2 cellular contexts compared by ENCODE assay signal in the genomic region with DNA sequence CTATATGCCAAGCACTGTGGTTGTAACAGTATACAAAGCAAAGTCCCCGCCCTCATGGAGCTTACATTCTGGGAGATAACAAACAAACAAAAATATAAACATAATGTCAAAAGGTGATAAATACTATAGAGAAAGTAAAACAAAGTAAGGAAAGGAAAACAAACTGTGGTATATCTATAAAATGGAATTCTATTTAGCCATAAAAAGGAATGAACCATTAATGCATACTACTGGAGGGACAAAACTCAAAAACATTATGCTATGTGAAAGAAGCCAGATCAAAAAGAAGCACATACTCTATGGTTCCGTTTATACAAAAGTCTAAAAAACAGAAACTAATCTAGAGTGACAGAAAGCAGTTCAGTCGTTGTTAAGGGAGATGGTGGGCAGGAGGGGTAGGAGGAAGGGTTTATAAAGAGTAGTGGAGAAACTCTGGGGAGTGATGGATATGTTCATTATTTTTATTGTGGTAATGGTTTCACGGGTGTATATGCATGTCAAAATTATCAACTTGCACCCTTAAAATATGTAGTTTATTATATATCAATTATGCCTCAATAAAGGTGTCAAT.
TF ChIP-seq lines count a peak whose summit lies in the region.

No MANE protein-coding gene starts in this region.

TF ChIP-seq in SK-N-SH, 30 proteins besides CTCF, POLR2A, EP300 and RAD21 (continued from another document):
- TF ChIP-seq, protein P1, sequence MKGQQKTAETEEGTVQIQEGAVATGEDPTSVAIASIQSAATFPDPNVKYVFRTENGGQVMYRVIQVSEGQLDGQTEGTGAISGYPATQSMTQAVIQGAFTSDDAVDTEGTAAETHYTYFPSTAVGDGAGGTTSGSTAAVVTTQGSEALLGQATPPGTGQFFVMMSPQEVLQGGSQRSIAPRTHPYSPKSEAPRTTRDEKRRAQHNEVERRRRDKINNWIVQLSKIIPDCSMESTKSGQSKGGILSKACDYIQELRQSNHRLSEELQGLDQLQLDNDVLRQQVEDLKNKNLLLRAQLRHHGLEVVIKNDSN (IDR thresholded peaks at IDR 0.05; ENCODE audit: borderline replicate concordance, low read depth), result no peak
- TF ChIP-seq, protein P2, sequence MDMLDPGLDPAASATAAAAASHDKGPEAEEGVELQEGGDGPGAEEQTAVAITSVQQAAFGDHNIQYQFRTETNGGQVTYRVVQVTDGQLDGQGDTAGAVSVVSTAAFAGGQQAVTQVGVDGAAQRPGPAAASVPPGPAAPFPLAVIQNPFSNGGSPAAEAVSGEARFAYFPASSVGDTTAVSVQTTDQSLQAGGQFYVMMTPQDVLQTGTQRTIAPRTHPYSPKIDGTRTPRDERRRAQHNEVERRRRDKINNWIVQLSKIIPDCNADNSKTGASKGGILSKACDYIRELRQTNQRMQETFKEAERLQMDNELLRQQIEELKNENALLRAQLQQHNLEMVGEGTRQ (IDR thresholded peaks at IDR 0.05; ENCODE audit: borderline replicate concordance, low read depth, low read length), result no peak
- TF ChIP-seq MXI1 (IDR thresholded peaks at IDR 0.05; ENCODE audit: low read depth, low read length), result no peak
- TF ChIP-seq, protein P3, sequence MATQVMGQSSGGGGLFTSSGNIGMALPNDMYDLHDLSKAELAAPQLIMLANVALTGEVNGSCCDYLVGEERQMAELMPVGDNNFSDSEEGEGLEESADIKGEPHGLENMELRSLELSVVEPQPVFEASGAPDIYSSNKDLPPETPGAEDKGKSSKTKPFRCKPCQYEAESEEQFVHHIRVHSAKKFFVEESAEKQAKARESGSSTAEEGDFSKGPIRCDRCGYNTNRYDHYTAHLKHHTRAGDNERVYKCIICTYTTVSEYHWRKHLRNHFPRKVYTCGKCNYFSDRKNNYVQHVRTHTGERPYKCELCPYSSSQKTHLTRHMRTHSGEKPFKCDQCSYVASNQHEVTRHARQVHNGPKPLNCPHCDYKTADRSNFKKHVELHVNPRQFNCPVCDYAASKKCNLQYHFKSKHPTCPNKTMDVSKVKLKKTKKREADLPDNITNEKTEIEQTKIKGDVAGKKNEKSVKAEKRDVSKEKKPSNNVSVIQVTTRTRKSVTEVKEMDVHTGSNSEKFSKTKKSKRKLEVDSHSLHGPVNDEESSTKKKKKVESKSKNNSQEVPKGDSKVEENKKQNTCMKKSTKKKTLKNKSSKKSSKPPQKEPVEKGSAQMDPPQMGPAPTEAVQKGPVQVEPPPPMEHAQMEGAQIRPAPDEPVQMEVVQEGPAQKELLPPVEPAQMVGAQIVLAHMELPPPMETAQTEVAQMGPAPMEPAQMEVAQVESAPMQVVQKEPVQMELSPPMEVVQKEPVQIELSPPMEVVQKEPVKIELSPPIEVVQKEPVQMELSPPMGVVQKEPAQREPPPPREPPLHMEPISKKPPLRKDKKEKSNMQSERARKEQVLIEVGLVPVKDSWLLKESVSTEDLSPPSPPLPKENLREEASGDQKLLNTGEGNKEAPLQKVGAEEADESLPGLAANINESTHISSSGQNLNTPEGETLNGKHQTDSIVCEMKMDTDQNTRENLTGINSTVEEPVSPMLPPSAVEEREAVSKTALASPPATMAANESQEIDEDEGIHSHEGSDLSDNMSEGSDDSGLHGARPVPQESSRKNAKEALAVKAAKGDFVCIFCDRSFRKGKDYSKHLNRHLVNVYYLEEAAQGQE (IDR thresholded peaks at IDR 0.05; ENCODE audit: low read depth, low read length), result no peak
- TF ChIP-seq TAF1 (IDR thresholded peaks at IDR 0.05; ENCODE audit: borderline replicate concordance, low read depth, low read length), result no peak
- TF ChIP-seq RXRA (IDR thresholded peaks at IDR 0.05; ENCODE audit: borderline replicate concordance, low read depth), result no peak
- no peak for TF ChIP-seq MEF2A (IDR thresholded peaks at IDR 0.05; ENCODE audit: borderline replicate concordance, low read depth)
- TF ChIP-seq GABPA (IDR thresholded peaks at IDR 0.05; ENCODE audit: low read depth), result no peak

TF ChIP-seq in HEK293, 187 proteins besides CTCF, POLR2A, EP300 and RAD21:
- TF ChIP-seq, protein P4, sequence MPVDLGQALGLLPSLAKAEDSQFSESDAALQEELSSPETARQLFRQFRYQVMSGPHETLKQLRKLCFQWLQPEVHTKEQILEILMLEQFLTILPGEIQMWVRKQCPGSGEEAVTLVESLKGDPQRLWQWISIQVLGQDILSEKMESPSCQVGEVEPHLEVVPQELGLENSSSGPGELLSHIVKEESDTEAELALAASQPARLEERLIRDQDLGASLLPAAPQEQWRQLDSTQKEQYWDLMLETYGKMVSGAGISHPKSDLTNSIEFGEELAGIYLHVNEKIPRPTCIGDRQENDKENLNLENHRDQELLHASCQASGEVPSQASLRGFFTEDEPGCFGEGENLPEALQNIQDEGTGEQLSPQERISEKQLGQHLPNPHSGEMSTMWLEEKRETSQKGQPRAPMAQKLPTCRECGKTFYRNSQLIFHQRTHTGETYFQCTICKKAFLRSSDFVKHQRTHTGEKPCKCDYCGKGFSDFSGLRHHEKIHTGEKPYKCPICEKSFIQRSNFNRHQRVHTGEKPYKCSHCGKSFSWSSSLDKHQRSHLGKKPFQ (tag by site-specific recombination; IDR thresholded peaks at IDR 0.05), result no peak
- TF ChIP-seq ZFP69B (tag by site-specific recombination; IDR thresholded peaks at IDR 0.05), result no peak
- TF ChIP-seq ZNF146 (tag by site-specific recombination; IDR thresholded peaks at IDR 0.05), result peak; percentile 61
TF ChIP-seq in HEK293: peak in this region for 1.
